Comparison of ENCODE assay signal across 1 cellular context in the genomic region with DNA sequence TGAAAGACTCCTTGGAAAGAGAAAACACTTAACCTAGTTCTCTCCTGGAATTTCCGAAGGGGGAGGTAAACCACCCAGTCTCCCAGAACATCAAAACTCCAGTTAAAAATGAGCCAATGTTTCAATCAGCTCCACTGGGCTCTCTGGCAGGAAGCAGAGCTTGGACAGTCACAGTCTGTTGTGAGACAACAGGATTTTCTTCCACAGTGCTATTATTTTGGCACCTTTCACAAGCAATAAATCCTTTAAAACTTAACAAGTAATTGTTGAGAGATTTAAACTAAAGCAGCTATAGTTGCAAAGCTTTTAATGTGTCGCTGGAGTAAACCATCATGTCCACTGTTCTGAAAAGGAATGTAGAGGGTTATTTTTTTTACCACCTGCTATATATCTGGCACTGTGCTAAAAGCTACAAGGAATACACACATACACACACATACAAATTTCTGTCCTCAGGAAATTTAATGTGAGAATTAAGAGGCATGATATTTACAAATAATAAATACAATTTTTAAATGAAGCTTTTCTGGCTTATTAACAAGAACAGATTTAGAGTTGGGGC.
TF ChIP-seq lines count a peak whose summit lies in the region.

No MANE protein-coding gene starts in this region.

TF ChIP-seq in GM23338, 12 proteins besides CTCF, POLR2A, EP300 and RAD21 (continued from another document):
- TF ChIP-seq, protein P1, sequence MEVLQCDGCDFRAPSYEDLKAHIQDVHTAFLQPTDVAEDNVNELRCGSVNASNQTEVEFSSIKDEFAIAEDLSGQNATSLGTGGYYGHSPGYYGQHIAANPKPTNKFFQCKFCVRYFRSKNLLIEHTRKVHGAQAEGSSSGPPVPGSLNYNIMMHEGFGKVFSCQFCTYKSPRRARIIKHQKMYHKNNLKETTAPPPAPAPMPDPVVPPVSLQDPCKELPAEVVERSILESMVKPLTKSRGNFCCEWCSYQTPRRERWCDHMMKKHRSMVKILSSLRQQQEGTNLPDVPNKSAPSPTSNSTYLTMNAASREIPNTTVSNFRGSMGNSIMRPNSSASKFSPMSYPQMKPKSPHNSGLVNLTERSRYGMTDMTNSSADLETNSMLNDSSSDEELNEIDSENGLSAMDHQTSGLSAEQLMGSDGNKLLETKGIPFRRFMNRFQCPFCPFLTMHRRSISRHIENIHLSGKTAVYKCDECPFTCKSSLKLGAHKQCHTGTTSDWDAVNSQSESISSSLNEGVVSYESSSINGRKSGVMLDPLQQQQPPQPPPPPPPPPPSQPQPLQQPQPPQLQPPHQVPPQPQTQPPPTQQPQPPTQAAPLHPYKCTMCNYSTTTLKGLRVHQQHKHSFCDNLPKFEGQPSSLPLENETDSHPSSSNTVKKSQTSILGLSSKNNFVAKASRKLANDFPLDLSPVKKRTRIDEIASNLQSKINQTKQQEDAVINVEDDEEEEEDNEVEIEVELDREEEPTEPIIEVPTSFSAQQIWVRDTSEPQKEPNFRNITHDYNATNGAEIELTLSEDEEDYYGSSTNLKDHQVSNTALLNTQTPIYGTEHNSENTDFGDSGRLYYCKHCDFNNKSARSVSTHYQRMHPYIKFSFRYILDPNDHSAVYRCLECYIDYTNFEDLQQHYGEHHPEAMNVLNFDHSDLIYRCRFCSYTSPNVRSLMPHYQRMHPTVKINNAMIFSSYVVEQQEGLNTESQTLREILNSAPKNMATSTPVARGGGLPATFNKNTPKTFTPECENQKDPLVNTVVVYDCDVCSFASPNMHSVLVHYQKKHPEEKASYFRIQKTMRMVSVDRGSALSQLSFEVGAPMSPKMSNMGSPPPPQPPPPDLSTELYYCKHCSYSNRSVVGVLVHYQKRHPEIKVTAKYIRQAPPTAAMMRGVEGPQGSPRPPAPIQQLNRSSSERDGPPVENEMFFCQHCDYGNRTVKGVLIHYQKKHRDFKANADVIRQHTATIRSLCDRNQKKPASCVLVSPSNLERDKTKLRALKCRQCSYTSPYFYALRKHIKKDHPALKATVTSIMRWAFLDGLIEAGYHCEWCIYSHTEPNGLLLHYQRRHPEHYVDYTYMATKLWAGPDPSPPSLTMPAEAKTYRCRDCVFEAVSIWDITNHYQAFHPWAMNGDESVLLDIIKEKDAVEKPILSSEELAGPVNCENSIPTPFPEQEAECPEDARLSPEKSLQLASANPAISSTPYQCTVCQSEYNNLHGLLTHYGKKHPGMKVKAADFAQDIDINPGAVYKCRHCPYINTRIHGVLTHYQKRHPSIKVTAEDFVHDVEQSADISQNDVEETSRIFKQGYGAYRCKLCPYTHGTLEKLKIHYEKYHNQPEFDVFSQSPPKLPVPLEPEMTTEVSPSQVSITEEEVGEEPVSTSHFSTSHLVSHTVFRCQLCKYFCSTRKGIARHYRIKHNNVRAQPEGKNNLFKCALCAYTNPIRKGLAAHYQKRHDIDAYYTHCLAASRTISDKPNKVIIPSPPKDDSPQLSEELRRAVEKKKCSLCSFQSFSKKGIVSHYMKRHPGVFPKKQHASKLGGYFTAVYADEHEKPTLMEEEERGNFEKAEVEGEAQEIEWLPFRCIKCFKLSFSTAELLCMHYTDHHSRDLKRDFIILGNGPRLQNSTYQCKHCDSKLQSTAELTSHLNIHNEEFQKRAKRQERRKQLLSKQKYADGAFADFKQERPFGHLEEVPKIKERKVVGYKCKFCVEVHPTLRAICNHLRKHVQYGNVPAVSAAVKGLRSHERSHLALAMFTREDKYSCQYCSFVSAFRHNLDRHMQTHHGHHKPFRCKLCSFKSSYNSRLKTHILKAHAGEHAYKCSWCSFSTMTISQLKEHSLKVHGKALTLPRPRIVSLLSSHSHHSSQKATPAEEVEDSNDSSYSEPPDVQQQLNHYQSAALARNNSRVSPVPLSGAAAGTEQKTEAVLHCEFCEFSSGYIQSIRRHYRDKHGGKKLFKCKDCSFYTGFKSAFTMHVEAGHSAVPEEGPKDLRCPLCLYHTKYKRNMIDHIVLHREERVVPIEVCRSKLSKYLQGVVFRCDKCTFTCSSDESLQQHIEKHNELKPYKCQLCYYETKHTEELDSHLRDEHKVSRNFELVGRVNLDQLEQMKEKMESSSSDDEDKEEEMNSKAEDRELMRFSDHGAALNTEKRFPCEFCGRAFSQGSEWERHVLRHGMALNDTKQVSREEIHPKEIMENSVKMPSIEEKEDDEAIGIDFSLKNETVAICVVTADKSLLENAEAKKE (CRISPR knock-in tag; IDR thresholded peaks at IDR 0.05) = no peak
- TF ChIP-seq POLR2AphosphoS5 (IDR thresholded peaks at IDR 0.05; ENCODE audit: low read depth) (no peak), NANOG (IDR thresholded peaks at IDR 0.05; ENCODE audit: borderline replicate concordance) (no peak), CREB1 (CRISPR knock-in tag; IDR thresholded peaks at IDR 0.05; ENCODE audit: low read depth) (no peak), ZNF331 (CRISPR knock-in tag; IDR thresholded peaks at IDR 0.05; ENCODE audit: low read depth) (no peak)
